ENCODE assay signal across 9 cellular contexts in genomic region chr5:151086192-151086869, GRCh38. TPM values are rescaled to one million over a fixed set of nuclear protein-coding genes. Genes with fewer than 3 reads are reported as not detected.
DNase-seq lines count a peak whose midpoint lies in the region; ATAC-seq and TF ChIP-seq lines count a peak whose summit lies in the region.
"Had no signal": no experiment of that assay in that cellular context is flagged by ENCODE, and none has a peak within 500 bp of the region (broad histone marks: within the 10 kb centered on the region; RNA-seq: fewer than 3 reads in every experiment).

No MANE protein-coding gene starts in this region.

- peaks cover 9 to 18% of the 10 kb centered on the region in 2 donors for H3K36me3 Mint-ChIP-seq in activated T-cell treated with anti-CD3 and anti-CD28 coated beads, Interleukin-2, amount 50 U/mL, for 72 hours (ENCODE audit: insufficient read depth in 2 of 2)
- peaks cover 55% of the 10 kb centered on the region for H3K36me3 Mint-ChIP-seq in activated T-helper 17 cell treated with anti-CD3 and anti-CD28 coated beads, Interleukin-2, amount 50 U/mL, for 72 hours (ENCODE audit: low read depth)

- no peak overlapping the region for H3K9ac ChIP-seq in liver (ENCODE audit: low read depth in 1 of 2, low read length in 2 of 2)

- H3K9me3 ChIP-seq in liver (ENCODE audit: control insufficient read depth in 4 of 4, low read length in 3 of 4), result no peaks in the 10 kb centered on the region
- no peaks in the 10 kb centered on the region for H3K9me3 ChIP-seq in thyroid gland

- TF ChIP-seq CTCF in liver (IDR thresholded peaks at IDR 0.05; ENCODE audit: low read depth, low read length, missing input control), result no peak
- TF ChIP-seq CTCF in thyroid gland (IDR thresholded peaks at IDR 0.05), result no peak

- intact Hi-C loops in thyroid gland (cut with DNase I), result no loop called here

- TF ChIP-seq RAD21 in liver (IDR thresholded peaks at IDR 0.05), result no peak

- H3K36me3 ChIP-seq in liver (ENCODE audit: control insufficient read depth in 4 of 4, insufficient read depth in 3 of 4, low read depth in 1 of 4, low read length in 3 of 4) (no peaks in the 10 kb centered on the region), thyroid gland (no peaks in the 10 kb centered on the region)

- DNase-seq in activated T-cell treated with anti-CD3 and anti-CD28 coated beads, Interleukin-2, amount 50 U/mL, for 72 hours, result no peak
- DNase-seq in activated T-cell treated with anti-CD3 and anti-CD28 coated beads, Interleukin-2, amount 50 U/mL, for 48 hours, result no peak
- DNase-seq in thyroid gland (no peak), iPS-NIHi7 (ENCODE audit: extremely low spot score) (no peak), DMS 273 treated with DMSO at 0.1 percent for 48 hours (lab: John Stamatoyannopoulos, UW) (no peak)
- DNase-seq: NCI-H1436 had no signal

- H3K27ac ChIP-seq in liver (ENCODE audit: low read depth in 1 of 2, low read length in 2 of 2) (peak overlapping the region; percentile 78 to 86), thyroid gland (peak overlapping the region; percentile 52 to 72 (median 57))

- H3K27me3 ChIP-seq in liver (ENCODE audit: control insufficient read depth in 4 of 4, insufficient read depth in 4 of 4, low read length in 3 of 4) (no peaks in the 10 kb centered on the region), thyroid gland (no peaks in the 10 kb centered on the region)

- WGBS in liver, result 81% methylated on average over 6 of the region's 6 CpGs
- whole genome bisulfite sequencing in thyroid gland, 2 donors, result 83 to 85% methylated on average over 6 of the region's 6 CpGs

- H3K27me3 Mint-ChIP-seq in activated T-cell treated with anti-CD3 and anti-CD28 coated beads, Interleukin-2, amount 50 U/mL, for 72 hours (ENCODE audit: low read depth), result peaks cover 9% of the 10 kb centered on the region
- H3K27me3 Mint-ChIP-seq in activated T-helper 17 cell treated with anti-CD3 and anti-CD28 coated beads, Interleukin-2, amount 50 U/mL, for 72 hours, result no peaks in the 10 kb centered on the region

- peak in 1 of 2 donors; percentile 25 for ATAC-seq in activated T-cell treated with anti-CD3 and anti-CD28 coated beads, Interleukin-2, amount 50 U/mL, for 72 hours (replicated peaks in 1 of 2)
- ATAC-seq in activated T-helper 17 cell treated with anti-CD3 and anti-CD28 coated beads, Interleukin-2, amount 50 U/mL, for 72 hours (replicated peaks), result peak; percentile 28
- no peak for ATAC-seq in HG02642 (IDR thresholded peaks at IDR 0.05; ENCODE audit: poor library complexity, unreplicated experiment)

- H3K4me3 Mint-ChIP-seq in activated T-cell treated with anti-CD3 and anti-CD28 coated beads, Interleukin-2, amount 50 U/mL, for 72 hours, result peak overlapping the region; percentile 89 to 91
- peak overlapping the region; percentile 88 for H3K4me3 Mint-ChIP-seq in activated T-helper 17 cell treated with anti-CD3 and anti-CD28 coated beads, Interleukin-2, amount 50 U/mL, for 72 hours

- no peak overlapping the region for H3K4me3 ChIP-seq in liver (ENCODE audit: low read depth in 1 of 3, low read length in 3 of 3)
- no peak overlapping the region for H3K4me3 ChIP-seq in thyroid gland (replicated peaks in 1 of 3)

- peak overlapping the region; percentile 94 for H3K27ac Mint-ChIP-seq in activated T-cell treated with anti-CD3 and anti-CD28 coated beads, Interleukin-2, amount 50 U/mL, for 72 hours
- peak overlapping the region; percentile 85 for H3K27ac Mint-ChIP-seq in activated T-helper 17 cell treated with anti-CD3 and anti-CD28 coated beads, Interleukin-2, amount 50 U/mL, for 72 hours

- TF ChIP-seq POLR2A in thyroid gland (IDR thresholded peaks at IDR 0.05), result no peak

- H3K9me3 Mint-ChIP-seq in activated T-cell treated with anti-CD3 and anti-CD28 coated beads, Interleukin-2, amount 50 U/mL, for 72 hours, result no peaks in the 10 kb centered on the region
- H3K9me3 Mint-ChIP-seq in activated T-helper 17 cell treated with anti-CD3 and anti-CD28 coated beads, Interleukin-2, amount 50 U/mL, for 72 hours, result no peaks in the 10 kb centered on the region

- peaks cover 6 to 20% (median 15%) of the 10 kb centered on the region in 4 donors for H3K4me1 ChIP-seq in liver (ENCODE audit: control insufficient read depth in 4 of 4, insufficient read depth in 4 of 4, low read length in 3 of 4)
- H3K4me1 ChIP-seq in thyroid gland, result peaks cover 15 to 55% of the 10 kb centered on the region in 2 donors

- peaks cover 76% of the 10 kb centered on the region for H3K4me1 Mint-ChIP-seq in activated T-cell treated with anti-CD3 and anti-CD28 coated beads, Interleukin-2, amount 50 U/mL, for 72 hours (ENCODE audit: low read depth)
- peaks cover 12% of the 10 kb centered on the region for H3K4me1 Mint-ChIP-seq in activated T-helper 17 cell treated with anti-CD3 and anti-CD28 coated beads, Interleukin-2, amount 50 U/mL, for 72 hours

TF ChIP-seq in liver, 16 proteins besides CTCF, POLR2A, EP300 and RAD21:
- no peak for TF ChIP-seq NR2F2 (IDR thresholded peaks at IDR 0.05)
- TF ChIP-seq FOXA1 (IDR thresholded peaks at IDR 0.05), result no peak
- TF ChIP-seq, protein P1, sequence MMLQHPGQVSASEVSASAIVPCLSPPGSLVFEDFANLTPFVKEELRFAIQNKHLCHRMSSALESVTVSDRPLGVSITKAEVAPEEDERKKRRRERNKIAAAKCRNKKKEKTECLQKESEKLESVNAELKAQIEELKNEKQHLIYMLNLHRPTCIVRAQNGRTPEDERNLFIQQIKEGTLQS (IDR thresholded peaks at IDR 0.05), result no peak
- TF ChIP-seq EGR1 (IDR thresholded peaks at IDR 0.05; ENCODE audit: low read depth in 2 of 2), result no peak
- TF ChIP-seq HNF4A (conservative IDR thresholded peaks at IDR 0.05), result no peak
- TF ChIP-seq GABPA (IDR thresholded peaks at IDR 0.05 in 1 of 2, conservative IDR thresholded peaks at IDR 0.05 in 1 of 2), result no peak
- TF ChIP-seq, protein P2, sequence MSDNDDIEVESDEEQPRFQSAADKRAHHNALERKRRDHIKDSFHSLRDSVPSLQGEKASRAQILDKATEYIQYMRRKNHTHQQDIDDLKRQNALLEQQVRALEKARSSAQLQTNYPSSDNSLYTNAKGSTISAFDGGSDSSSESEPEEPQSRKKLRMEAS (IDR thresholded peaks at IDR 0.05), result no peak
- TF ChIP-seq SP1 (IDR thresholded peaks at IDR 0.05), result no peak
- no peak for TF ChIP-seq JUND (IDR thresholded peaks at IDR 0.05)
- no peak for TF ChIP-seq TAF1 (conservative IDR thresholded peaks at IDR 0.05)
- TF ChIP-seq FOXA2 (IDR thresholded peaks at IDR 0.05), result no peak
- no peak for TF ChIP-seq HNF4G (IDR thresholded peaks at IDR 0.05)
- TF ChIP-seq YY1 (IDR thresholded peaks at IDR 0.05), result no peak

RNA-seq across cellular contexts. Expression of gene TNIP1, which starts 5.5 kb away (rescaled TPM):
- total RNA-seq in activated T-cell treated with anti-CD3 and anti-CD28 coated beads, Interleukin-2, amount 50 U/mL, for 72 hours, result 100 to 1,000 TPM; 358 to 420 TPM
- 100 to 1,000 TPM; 316 to 609 TPM for total RNA-seq in activated T-helper 17 cell treated with anti-CD3 and anti-CD28 coated beads, Interleukin-2, amount 50 U/mL, for 72 hours
- total RNA-seq in liver (100 to 1,000 TPM in 1 of 2 donors, 10 to 100 TPM in 1; 50.9 to 101 TPM), thyroid gland (100 to 1,000 TPM in 1 of 4 donors, 10 to 100 TPM in 3; 74.4 to 115 (median 94.7) TPM)
- 10 to 100 TPM; 33.2 to 45.1 TPM for polyA plus RNA-seq in liver
